8 cellular contexts compared by ENCODE assay signal in the genomic region with DNA sequence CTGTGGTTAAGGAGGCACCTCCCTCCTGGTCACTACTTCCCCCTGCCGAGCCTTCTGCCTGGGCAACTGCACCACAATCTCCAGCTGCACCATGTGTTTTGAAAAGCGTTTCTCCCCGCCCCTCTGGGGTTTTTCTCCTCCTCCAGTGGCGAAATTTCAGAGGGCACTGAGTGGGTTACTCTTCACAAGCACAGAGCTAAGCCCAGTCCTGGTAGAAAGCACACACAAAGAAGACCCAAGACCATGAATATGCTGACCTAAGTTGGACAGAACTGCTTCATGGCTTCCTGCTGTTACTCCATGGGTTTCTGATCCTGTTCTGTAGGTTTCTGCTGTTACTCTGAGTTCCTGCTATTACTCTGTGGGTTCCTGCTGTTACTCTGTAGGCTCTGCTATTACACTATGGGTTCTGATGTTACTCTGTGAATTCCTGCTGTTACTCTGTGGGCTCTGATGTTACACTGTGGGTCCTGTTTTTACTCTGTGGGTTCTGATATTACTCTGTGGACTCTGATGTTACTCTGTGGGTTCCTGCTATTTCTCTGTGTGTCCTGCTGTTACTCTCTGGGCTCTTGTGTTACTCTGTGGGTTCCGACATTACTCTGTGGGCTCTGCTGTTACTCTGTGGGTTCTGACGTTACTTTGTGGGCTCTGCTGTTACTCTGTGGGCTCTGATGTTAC.
DNase-seq lines count a peak whose midpoint lies in the region; ATAC-seq lines count a peak whose summit lies in the region.

No MANE protein-coding gene starts in this region.

- peak overlapping the region; percentile 52 for H3K27ac ChIP-seq in layer of hippocampus (ENCODE audit: low read depth, low read length)

- ATAC-seq in HG03378 (IDR thresholded peaks at IDR 0.05; ENCODE audit: unreplicated experiment) (peak; percentile 33), HG02852 (IDR thresholded peaks at IDR 0.05; ENCODE audit: unreplicated experiment) (no peak)

- no peaks in the 10 kb centered on the region for H3K27me3 ChIP-seq in layer of hippocampus (ENCODE audit: control insufficient read depth, insufficient read depth, low read length)

- peak; percentile 22 to 29 for DNase-seq in activated CD4-positive, alpha-beta T cell treated with anti-CD3 and anti-CD28 coated beads, Interleukin-2, amount 50 U/mL, for 48 hours
- DNase-seq in LoVo (ENCODE audit: low spot score) (no peak), HuH-7.5 (ENCODE audit: low spot score) (no peak), ureter (ENCODE audit: low spot score) (no peak)

- peak overlapping the region; percentile 47; the same call in 1 of the 2 replicates for H3K4me3 ChIP-seq in GM08714 (ENCODE audit: low read length)

Comparison
In these comparisons a context has a peak if more than half of its experiments do, and no peak if none do; other contexts are left out.
1. DNase-seq: peak in activated CD4-positive, alpha-beta T cell treated with anti-CD3 and anti-CD28 coated beads, Interleukin-2, amount 50 U/mL, for 48 hours (2 of 2); none in LoVo (single experiment), HuH-7.5 (single experiment) and ureter (single experiment).